ENCODE assay signal across 1 cellular context in the genomic region with DNA sequence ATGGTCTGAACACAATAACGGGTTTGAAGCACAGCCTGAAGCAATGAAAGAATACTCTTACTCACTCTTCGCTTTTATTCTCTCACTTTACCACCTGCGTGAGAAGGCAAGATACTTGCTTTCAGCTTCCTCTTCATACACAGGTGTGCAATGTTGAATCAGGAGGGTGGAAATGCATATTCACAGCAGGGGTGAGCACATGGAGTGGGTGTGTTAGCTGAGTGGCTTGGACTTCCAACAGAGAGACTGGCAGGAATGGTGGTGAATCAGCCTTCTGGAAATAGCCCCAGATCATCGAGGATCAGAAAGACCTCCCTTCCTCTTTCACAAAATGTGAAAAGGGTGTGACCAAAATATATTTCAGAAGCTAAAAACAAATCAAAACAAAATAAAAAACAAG.
TF ChIP-seq lines count a peak whose summit lies in the region.

No MANE protein-coding gene starts in this region.

TF ChIP-seq in H1, 55 proteins besides CTCF, POLR2A, EP300 and RAD21 (continued from another document):
- TF ChIP-seq, protein P1, sequence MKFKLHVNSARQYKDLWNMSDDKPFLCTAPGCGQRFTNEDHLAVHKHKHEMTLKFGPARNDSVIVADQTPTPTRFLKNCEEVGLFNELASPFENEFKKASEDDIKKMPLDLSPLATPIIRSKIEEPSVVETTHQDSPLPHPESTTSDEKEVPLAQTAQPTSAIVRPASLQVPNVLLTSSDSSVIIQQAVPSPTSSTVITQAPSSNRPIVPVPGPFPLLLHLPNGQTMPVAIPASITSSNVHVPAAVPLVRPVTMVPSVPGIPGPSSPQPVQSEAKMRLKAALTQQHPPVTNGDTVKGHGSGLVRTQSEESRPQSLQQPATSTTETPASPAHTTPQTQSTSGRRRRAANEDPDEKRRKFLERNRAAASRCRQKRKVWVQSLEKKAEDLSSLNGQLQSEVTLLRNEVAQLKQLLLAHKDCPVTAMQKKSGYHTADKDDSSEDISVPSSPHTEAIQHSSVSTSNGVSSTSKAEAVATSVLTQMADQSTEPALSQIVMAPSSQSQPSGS (IDR thresholded peaks at IDR 0.05; ENCODE audit: low read length) = no peak
- no peak for TF ChIP-seq FOSL1 (IDR thresholded peaks at IDR 0.05; ENCODE audit: insufficient read depth, low read depth, low read length)
- no peak for TF ChIP-seq TAF1 (IDR thresholded peaks at IDR 0.05; ENCODE audit: low read depth, low read length)
